1 cellular context compared by ENCODE assay signal in the genomic region with DNA sequence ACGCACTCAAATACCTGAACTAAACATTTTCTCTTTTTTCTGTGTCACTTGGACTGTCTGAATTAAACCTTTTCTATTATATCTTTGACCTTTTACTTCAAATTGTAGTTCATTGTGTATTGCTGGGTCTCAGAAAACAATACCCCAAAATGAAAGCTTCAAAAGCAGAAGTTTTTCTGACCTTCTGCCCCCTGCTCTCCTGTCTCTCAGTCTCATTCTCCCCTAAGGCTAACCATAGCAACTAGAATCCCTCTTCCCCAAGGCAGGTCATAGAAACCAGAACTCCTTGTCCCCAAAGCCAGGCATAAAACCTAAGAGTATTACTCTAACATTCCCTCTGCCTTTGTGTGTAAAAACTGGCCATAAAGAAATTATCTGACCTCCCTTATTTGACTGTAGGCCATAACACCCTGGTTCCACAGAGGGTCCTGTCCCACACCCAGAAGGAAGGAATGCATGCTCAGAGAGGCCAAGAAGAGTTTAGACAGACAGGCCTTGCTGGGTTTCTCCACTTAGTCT.
TF ChIP-seq lines count a peak whose summit lies in the region.

No MANE protein-coding gene starts in this region.

TF ChIP-seq in GM12878, 131 proteins besides CTCF, POLR2A, EP300 and RAD21 (continued from another document):
- TF ChIP-seq, protein P1, sequence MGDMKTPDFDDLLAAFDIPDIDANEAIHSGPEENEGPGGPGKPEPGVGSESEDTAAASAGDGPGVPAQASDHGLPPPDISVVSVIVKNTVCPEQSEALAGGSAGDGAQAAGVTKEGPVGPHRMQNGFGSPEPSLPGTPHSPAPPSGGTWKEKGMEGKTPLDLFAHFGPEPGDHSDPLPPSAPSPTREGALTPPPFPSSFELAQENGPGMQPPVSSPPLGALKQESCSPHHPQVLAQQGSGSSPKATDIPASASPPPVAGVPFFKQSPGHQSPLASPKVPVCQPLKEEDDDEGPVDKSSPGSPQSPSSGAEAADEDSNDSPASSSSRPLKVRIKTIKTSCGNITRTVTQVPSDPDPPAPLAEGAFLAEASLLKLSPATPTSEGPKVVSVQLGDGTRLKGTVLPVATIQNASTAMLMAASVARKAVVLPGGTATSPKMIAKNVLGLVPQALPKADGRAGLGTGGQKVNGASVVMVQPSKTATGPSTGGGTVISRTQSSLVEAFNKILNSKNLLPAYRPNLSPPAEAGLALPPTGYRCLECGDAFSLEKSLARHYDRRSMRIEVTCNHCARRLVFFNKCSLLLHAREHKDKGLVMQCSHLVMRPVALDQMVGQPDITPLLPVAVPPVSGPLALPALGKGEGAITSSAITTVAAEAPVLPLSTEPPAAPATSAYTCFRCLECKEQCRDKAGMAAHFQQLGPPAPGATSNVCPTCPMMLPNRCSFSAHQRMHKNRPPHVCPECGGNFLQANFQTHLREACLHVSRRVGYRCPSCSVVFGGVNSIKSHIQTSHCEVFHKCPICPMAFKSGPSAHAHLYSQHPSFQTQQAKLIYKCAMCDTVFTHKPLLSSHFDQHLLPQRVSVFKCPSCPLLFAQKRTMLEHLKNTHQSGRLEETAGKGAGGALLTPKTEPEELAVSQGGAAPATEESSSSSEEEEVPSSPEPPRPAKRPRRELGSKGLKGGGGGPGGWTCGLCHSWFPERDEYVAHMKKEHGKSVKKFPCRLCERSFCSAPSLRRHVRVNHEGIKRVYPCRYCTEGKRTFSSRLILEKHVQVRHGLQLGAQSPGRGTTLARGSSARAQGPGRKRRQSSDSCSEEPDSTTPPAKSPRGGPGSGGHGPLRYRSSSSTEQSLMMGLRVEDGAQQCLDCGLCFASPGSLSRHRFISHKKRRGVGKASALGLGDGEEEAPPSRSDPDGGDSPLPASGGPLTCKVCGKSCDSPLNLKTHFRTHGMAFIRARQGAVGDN (IDR thresholded peaks at IDR 0.05): 0 out of 2 replicates have a peak, but pooled peaks have one; percentile 36
- TF ChIP-seq, protein P2, sequence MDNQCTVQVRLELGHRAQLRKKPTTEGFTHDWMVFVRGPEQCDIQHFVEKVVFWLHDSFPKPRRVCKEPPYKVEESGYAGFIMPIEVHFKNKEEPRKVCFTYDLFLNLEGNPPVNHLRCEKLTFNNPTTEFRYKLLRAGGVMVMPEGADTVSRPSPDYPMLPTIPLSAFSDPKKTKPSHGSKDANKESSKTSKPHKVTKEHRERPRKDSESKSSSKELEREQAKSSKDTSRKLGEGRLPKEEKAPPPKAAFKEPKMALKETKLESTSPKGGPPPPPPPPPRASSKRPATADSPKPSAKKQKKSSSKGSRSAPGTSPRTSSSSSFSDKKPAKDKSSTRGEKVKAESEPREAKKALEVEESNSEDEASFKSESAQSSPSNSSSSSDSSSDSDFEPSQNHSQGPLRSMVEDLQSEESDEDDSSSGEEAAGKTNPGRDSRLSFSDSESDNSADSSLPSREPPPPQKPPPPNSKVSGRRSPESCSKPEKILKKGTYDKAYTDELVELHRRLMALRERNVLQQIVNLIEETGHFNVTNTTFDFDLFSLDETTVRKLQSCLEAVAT (IDR thresholded peaks at IDR 0.05): no peak
- TF ChIP-seq NR2F1 (conservative IDR thresholded peaks at IDR 0.05) (peak; percentile 92), IKZF2 (IDR thresholded peaks at IDR 0.05) (peak in 1 of 2 experiments; percentile 15; a peak in 1 of 4 replicates), IKZF1 (conservative IDR thresholded peaks at IDR 0.05) (peak; percentile 37; the same call in 1 of the 2 replicates)
